Comparison of ENCODE assay signal across 27 cellular contexts in genomic region chr14:72974661-72975060, GRCh38.
"Had no signal": no experiment of that assay in that cellular context is flagged by ENCODE, and none has a peak within 500 bp of the region (broad histone marks: within the 10 kb centered on the region; RNA-seq: fewer than 3 reads in every experiment).

No MANE protein-coding gene starts in this region.

- H3K27me3 ChIP-seq: neutrophil, pancreas, right lobe of liver, sigmoid colon, suprapubic skin, thyroid gland, tibial nerve, upper lobe of left lung, vagina had no signal

- H3K4me3 ChIP-seq: pancreas, prostate gland, right lobe of liver, sigmoid colon, suprapubic skin, thoracic aorta, thyroid gland, tibial nerve, upper lobe of left lung, vagina had no signal

- DNase-seq: naive B cell; naive thymus-derived CD8-positive, alpha-beta T cell; nephron progenitor cell; nucleus accumbens; pancreas; right cardiac atrium; right lobe of liver; sigmoid colon; small intestine; stimulated activated CD4-positive, alpha-beta T cell treated with anti-CD3 and anti-CD28 coated beads, Interleukin-12 subunit alpha, Interleukin-12 subunit beta, amount 100 ng/mL, for 4 hours; stimulated activated CD4-positive, alpha-beta T cell treated with anti-CD3 and anti-CD28 coated beads, Interleukin-1b, Interleukin-23, amount 100 ng/mL, for 48 hours; stimulated activated CD4-positive, alpha-beta T cell treated with anti-CD3 and anti-CD28 coated beads, Interleukin-4, amount 100 ng/mL, for 1 hour; stimulated activated CD4-positive, alpha-beta T cell treated with anti-CD3 and anti-CD28 coated beads, Interleukin-4, amount 100 ng/mL, for 4 hours; stimulated activated CD8-positive, alpha-beta memory T cell treated with anti-CD3 and anti-CD28 coated beads, Interleukin-4, amount 100 ng/mL, for 48 hours; stimulated activated naive CD4-positive, alpha-beta T cell; stimulated activated naive CD8-positive, alpha-beta T cell treated with anti-CD3 and anti-CD28 coated beads, Interleukin-15, amount 100 ng/mL, for 72 hours; stimulated activated naive CD8-positive, alpha-beta T cell treated with anti-CD3 and anti-CD28 coated beads, Interleukin-15, Interleukin-2, amounts not matched to agents 100 U/mL and 50 U/mL, for 24 hours; substantia nigra; thyroid gland; trophoblast cell had no signal

- FAIRE-seq: pancreas, small intestine had no signal
